In the genomic region with DNA sequence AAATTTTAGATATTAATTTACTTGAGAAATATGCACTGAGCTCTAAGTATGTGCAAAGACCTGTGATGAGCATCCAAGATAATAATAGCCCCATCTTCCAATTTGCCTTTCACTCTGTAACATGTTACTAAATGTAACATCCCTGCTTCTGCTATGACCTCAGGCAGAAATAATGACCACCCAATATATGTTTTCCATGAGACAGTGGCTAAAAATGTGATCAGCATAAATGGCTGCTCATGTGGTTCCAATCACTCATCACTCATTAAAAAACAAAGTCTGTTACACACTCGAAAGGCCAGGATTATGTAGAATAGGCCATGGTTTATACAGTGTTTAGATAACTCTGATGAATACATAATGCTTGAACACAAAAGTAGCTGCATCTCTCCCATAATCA, we compare ENCODE assay signal across 34 cellular contexts.
"Had no signal": no experiment of that assay in that cellular context is flagged by ENCODE, and none has a peak within 500 bp of the region (broad histone marks: within the 10 kb centered on the region; RNA-seq: fewer than 3 reads in every experiment).

No MANE protein-coding gene starts in this region.

- H3K9me3 Mint-ChIP-seq: activated CD4-positive, alpha-beta memory T cell treated with anti-CD3 and anti-CD28 coated beads for 36 hours; activated naive CD4-positive, alpha-beta T cell treated with anti-CD3 and anti-CD28 coated beads for 36 hours; activated naive CD4-positive, alpha-beta T cell treated with anti-CD3 and anti-CD28 coated beads, Interleukin-2, amount 50 U/mL, for 24 hours; activated T-helper 1 cell treated with anti-CD3 and anti-CD28 coated beads, Interleukin-12 subunit alpha, Interleukin-12 subunit beta, Interleukin-2, Interleukin-4 antibody, amounts not matched to agents 30 ng/mL and 10 ng/mL and 1 ng/mL, durations not matched to agents 14 hours and 24 hours and 36 hours; activated T-helper 2 cell treated with anti-CD3 and anti-CD28 coated beads, Interferon-gamma antibody, Interleukin-2, Interleukin-4, amounts not matched to agents 10 μg/mL and 5 μg/mL and 100 μg/mL, durations not matched to agents 14 hours and 24 hours and 36 hours had no signal

- H3K27me3 Mint-ChIP-seq: activated CD4-positive, alpha-beta memory T cell treated with anti-CD3 and anti-CD28 coated beads for 36 hours; activated CD4-positive, alpha-beta T cell treated with anti-CD3 and anti-CD28 coated beads for 36 hours; activated naive CD8-positive, alpha-beta T cell treated with anti-CD3 and anti-CD28 coated beads for 36 hours; activated naive CD8-positive, alpha-beta T cell treated with anti-CD3 and anti-CD28 coated beads, Interleukin-2, amount 50 U/mL, for 24 hours; T-cell had no signal

- H3K4me3 Mint-ChIP-seq: activated CD4-positive, alpha-beta memory T cell treated with anti-CD3 and anti-CD28 coated beads for 36 hours; activated CD4-positive, alpha-beta T cell treated with anti-CD3 and anti-CD28 coated beads for 36 hours; activated CD4-positive, alpha-beta T cell treated with anti-CD3 and anti-CD28 coated beads, Interleukin-2, amount 10 ng/mL, durations not matched to agents 24 days and 14 days; activated CD8-positive, alpha-beta memory T cell treated with anti-CD3 and anti-CD28 coated beads, Interleukin-2, amount 10 ng/mL, durations not matched to agents 7 days and 5 days; activated CD8-positive, alpha-beta T cell treated with anti-CD3 and anti-CD28 coated beads, Interleukin-2, amount 10 ng/mL, durations not matched to agents 7 days and 5 days; activated naive CD4-positive, alpha-beta T cell treated with anti-CD3 and anti-CD28 coated beads for 36 hours; activated naive CD4-positive, alpha-beta T cell treated with anti-CD3 and anti-CD28 coated beads, Interleukin-2, amount 50 U/mL, for 24 hours; activated naive CD8-positive, alpha-beta T cell treated with anti-CD3 and anti-CD28 coated beads for 36 hours; activated naive CD8-positive, alpha-beta T cell treated with anti-CD3 and anti-CD28 coated beads, Interleukin-2, amount 50 U/mL, for 24 hours; activated T-helper 1 cell treated with anti-CD3 and anti-CD28 coated beads, Interleukin-12 subunit alpha, Interleukin-12 subunit beta, Interleukin-2, Interleukin-4 antibody, amounts not matched to agents 30 ng/mL and 10 ng/mL and 1 ng/mL, durations not matched to agents 14 hours and 24 hours and 36 hours; T-cell had no signal

- H3K27me3 ChIP-seq: adrenal gland, body of pancreas, esophagus squamous epithelium had no signal

- H3K27ac ChIP-seq: adrenal gland, body of pancreas, epithelial cell of prostate, esophagus squamous epithelium had no signal

- H3K27ac Mint-ChIP-seq: activated CD4-positive, alpha-beta memory T cell treated with anti-CD3 and anti-CD28 coated beads for 36 hours; activated CD4-positive, alpha-beta T cell treated with anti-CD3 and anti-CD28 coated beads for 36 hours; activated CD4-positive, alpha-beta T cell treated with anti-CD3 and anti-CD28 coated beads, Interleukin-2, amount 10 ng/mL, durations not matched to agents 24 days and 14 days; activated CD8-positive, alpha-beta memory T cell treated with anti-CD3 and anti-CD28 coated beads, Interleukin-2, amount 10 ng/mL, durations not matched to agents 7 days and 5 days; activated CD8-positive, alpha-beta T cell treated with anti-CD3 and anti-CD28 coated beads, Interleukin-2, amount 10 ng/mL, durations not matched to agents 7 days and 5 days; activated naive CD4-positive, alpha-beta T cell treated with anti-CD3 and anti-CD28 coated beads for 36 hours; activated naive CD4-positive, alpha-beta T cell treated with anti-CD3 and anti-CD28 coated beads, Interleukin-2, amount 50 U/mL, for 24 hours; activated naive CD8-positive, alpha-beta T cell treated with anti-CD3 and anti-CD28 coated beads for 36 hours; activated naive CD8-positive, alpha-beta T cell treated with anti-CD3 and anti-CD28 coated beads, Interleukin-2, amount 50 U/mL, for 24 hours; activated T-helper 1 cell treated with anti-CD3 and anti-CD28 coated beads, Interleukin-12 subunit alpha, Interleukin-12 subunit beta, Interleukin-2, Interleukin-4 antibody, amounts not matched to agents 30 ng/mL and 10 ng/mL and 1 ng/mL, durations not matched to agents 14 hours and 24 hours and 36 hours; activated T-helper 2 cell treated with anti-CD3 and anti-CD28 coated beads, Interferon-gamma antibody, Interleukin-2, Interleukin-4, amounts not matched to agents 10 μg/mL and 5 μg/mL and 100 μg/mL, durations not matched to agents 14 hours and 24 hours and 36 hours had no signal

- H3K4me3 ChIP-seq: adrenal gland, body of pancreas, esophagus squamous epithelium had no signal

- ATAC-seq: activated CD4-positive, alpha-beta T cell treated with anti-CD3 and anti-CD28 coated beads for 36 hours; activated CD8-positive, alpha-beta memory T cell treated with anti-CD3 and anti-CD28 coated beads, Interleukin-2, amount 10 ng/mL, durations not matched to agents 7 days and 5 days; activated CD8-positive, alpha-beta T cell treated with anti-CD3 and anti-CD28 coated beads, Interleukin-2, amount 10 ng/mL, durations not matched to agents 7 days and 5 days; activated naive CD8-positive, alpha-beta T cell treated with anti-CD3 and anti-CD28 coated beads, Interleukin-2, amount 50 U/mL, for 24 hours; body of pancreas had no signal

- H3K4me1 Mint-ChIP-seq: activated CD4-positive, alpha-beta T cell treated with anti-CD3 and anti-CD28 coated beads, Interleukin-2, amount 10 ng/mL, durations not matched to agents 24 days and 14 days; activated CD8-positive, alpha-beta memory T cell treated with anti-CD3 and anti-CD28 coated beads, Interleukin-2, amount 10 ng/mL, durations not matched to agents 7 days and 5 days; activated naive CD4-positive, alpha-beta T cell treated with anti-CD3 and anti-CD28 coated beads, Interleukin-2, amount 50 U/mL, for 24 hours; activated naive CD8-positive, alpha-beta T cell treated with anti-CD3 and anti-CD28 coated beads, Interleukin-2, amount 50 U/mL, for 24 hours had no signal

- H3K36me3 Mint-ChIP-seq: activated CD4-positive, alpha-beta memory T cell treated with anti-CD3 and anti-CD28 coated beads for 36 hours; activated CD8-positive, alpha-beta memory T cell treated with anti-CD3 and anti-CD28 coated beads, Interleukin-2, amount 10 ng/mL, durations not matched to agents 7 days and 5 days; activated naive CD4-positive, alpha-beta T cell treated with anti-CD3 and anti-CD28 coated beads, Interleukin-2, amount 50 U/mL, for 24 hours; activated naive CD8-positive, alpha-beta T cell treated with anti-CD3 and anti-CD28 coated beads for 36 hours; T-cell had no signal

- DNase-seq: activated CD4-positive, alpha-beta memory T cell treated with anti-CD3 and anti-CD28 coated beads for 36 hours; activated CD4-positive, alpha-beta T cell treated with anti-CD3 and anti-CD28 coated beads for 36 hours; activated CD4-positive, alpha-beta T cell treated with anti-CD3 and anti-CD28 coated beads, Interleukin-2, amount 10 ng/mL, durations not matched to agents 24 days and 14 days; activated CD4-positive, CD25-positive, alpha-beta regulatory T cell; activated CD4-positive, CD25-positive, alpha-beta regulatory T cell treated with anti-CD3 and anti-CD28 coated beads, Interleukin-2, amount 50 U/mL, for 72 hours; activated CD8-positive, alpha-beta memory T cell treated with anti-CD3 and anti-CD28 coated beads, Interleukin-2, amount 10 ng/mL, durations not matched to agents 7 days and 5 days; activated CD8-positive, alpha-beta memory T cell treated with anti-CD3 and anti-CD28 coated beads, Interleukin-2, amount 50 U/mL, for 4 hours; activated CD8-positive, alpha-beta T cell treated with anti-CD3 and anti-CD28 coated beads, Interleukin-2, amount 10 ng/mL, durations not matched to agents 7 days and 5 days; activated effector memory CD4-positive, alpha-beta T cell treated with anti-CD3 and anti-CD28 coated beads, Interleukin-2, amount 50 U/mL, for 16 hours; activated naive CD4-positive, alpha-beta T cell treated with anti-CD3 and anti-CD28 coated beads for 36 hours; activated naive CD8-positive, alpha-beta T cell treated with anti-CD3 and anti-CD28 coated beads for 36 hours; activated naive CD8-positive, alpha-beta T cell treated with anti-CD3 and anti-CD28 coated beads, Interleukin-2, amount 50 U/mL, for 24 hours; activated T-cell treated with anti-CD3 and anti-CD28 coated beads, Interleukin-2, amount 50 U/mL, for 1 hour; activated T-cell treated with anti-CD3 and anti-CD28 coated beads, Interleukin-2, amount 50 U/mL, for 48 hours; adrenal gland; amygdala; aorta; body of pancreas; caudate nucleus; cortex of kidney; dermis blood vessel endothelial cell; effector CD4-positive, alpha-beta T cell; esophagus squamous epithelium; head of caudate nucleus; T-cell; T-helper 2 cell had no signal

- FAIRE-seq: colon, endometrium, endothelial cell of umbilical vein, frontal cortex had no signal

- H3K9me3 ChIP-seq: adrenal gland, body of pancreas, esophagus squamous epithelium had no signal

- H3K36me3 ChIP-seq: adrenal gland, esophagus squamous epithelium had no signal

- H3K4me1 ChIP-seq: adrenal gland, body of pancreas, esophagus squamous epithelium had no signal
